18 cellular contexts compared by ENCODE assay signal in the genomic region with DNA sequence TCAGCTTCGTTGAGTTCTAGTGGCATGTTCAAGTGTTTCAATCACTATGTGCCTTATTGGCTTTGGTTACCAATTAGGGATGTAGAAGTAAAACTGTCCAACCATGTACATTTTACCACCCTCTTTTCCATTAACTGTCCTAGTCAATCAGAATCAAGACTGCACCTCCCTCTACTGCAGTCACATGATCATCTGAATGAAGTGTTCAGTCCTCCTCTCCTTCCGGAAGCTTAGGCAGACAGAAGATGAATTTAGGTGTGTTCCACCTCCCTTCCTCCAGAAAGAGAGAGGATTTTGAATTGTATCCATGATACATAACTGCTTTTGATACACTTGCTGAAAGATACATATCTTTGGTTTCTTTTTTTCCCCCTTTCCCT.
DNase-seq lines count a peak whose midpoint lies in the region; ATAC-seq, FAIRE-seq and TF ChIP-seq lines count a peak whose summit lies in the region.
"Had no signal": no experiment of that assay in that cellular context is flagged by ENCODE, and none has a peak within 500 bp of the region (broad histone marks: within the 10 kb centered on the region; RNA-seq: fewer than 3 reads in every experiment).

No MANE protein-coding gene starts in this region.

- peaks cover 50% of the 10 kb centered on the region for H3K4me1 Mint-ChIP-seq in activated naive CD4-positive, alpha-beta T cell treated with anti-CD3 and anti-CD28 coated beads, Interleukin-2, amount 10 ng/mL, durations not matched to agents 7 days and 5 days
- peaks cover 40% of the 10 kb centered on the region for H3K4me1 Mint-ChIP-seq in activated naive CD8-positive, alpha-beta T cell treated with anti-CD3 and anti-CD28 coated beads, Interleukin-2, amount 10 ng/mL, durations not matched to agents 7 days and 5 days
- H3K4me1 Mint-ChIP-seq: H9, IgD-negative memory B cell, WTC11 had no signal

- FAIRE-seq in small intestine (lab: Jason Lieb, UNC) = no peak
- FAIRE-seq: D721Med had no signal

- H3K27me3 ChIP-seq in HL-60 (ENCODE audit: insufficient read depth, poor library complexity, severe bottlenecking) (no peaks in the 10 kb centered on the region), small intestine (ENCODE audit: control insufficient read depth in 2 of 2, insufficient read depth in 2 of 2, low read length in 2 of 2) (no peaks in the 10 kb centered on the region), esophagus muscularis mucosa (no peaks in the 10 kb centered on the region)

- no peaks in the 10 kb centered on the region for H3K27me3 Mint-ChIP-seq in activated naive CD4-positive, alpha-beta T cell treated with anti-CD3 and anti-CD28 coated beads, Interleukin-2, amount 10 ng/mL, durations not matched to agents 7 days and 5 days
- H3K27me3 Mint-ChIP-seq in activated naive CD8-positive, alpha-beta T cell treated with anti-CD3 and anti-CD28 coated beads, Interleukin-2, amount 10 ng/mL, durations not matched to agents 7 days and 5 days = no peaks in the 10 kb centered on the region
- H3K27me3 Mint-ChIP-seq: IgD-negative memory B cell, T-cell had no signal

- H3K4me1 ChIP-seq in small intestine (ENCODE audit: control insufficient read depth in 2 of 2, insufficient read depth in 1 of 2, low read depth in 1 of 2, low read length in 1 of 2) (peaks cover 0 to 3% of the 10 kb centered on the region in 2 donors), esophagus muscularis mucosa (peaks cover 12 to 24% (median 22%) of the 10 kb centered on the region in 4 donors)

- TF ChIP-seq CTCF in HL-60 (IDR thresholded peaks at IDR 0.05; ENCODE audit: insufficient read depth, low read length) = no peak
- TF ChIP-seq CTCF in esophagus muscularis mucosa (IDR thresholded peaks at IDR 0.05) = no peak

- peaks cover 34% of the 10 kb centered on the region for H3K36me3 Mint-ChIP-seq in activated naive CD4-positive, alpha-beta T cell treated with anti-CD3 and anti-CD28 coated beads, Interleukin-2, amount 10 ng/mL, durations not matched to agents 7 days and 5 days
- H3K36me3 Mint-ChIP-seq in activated naive CD8-positive, alpha-beta T cell treated with anti-CD3 and anti-CD28 coated beads, Interleukin-2, amount 10 ng/mL, durations not matched to agents 7 days and 5 days = peaks cover 23% of the 10 kb centered on the region

- WGBS in small intestine, 3 donors = 78 to 94% (median 82%) methylated on average over 2 of the region's 2 CpGs
- WGBS in esophagus muscularis mucosa = 83% methylated on average over 2 of the region's 2 CpGs

- no peak for TF ChIP-seq POLR2A in esophagus muscularis mucosa (IDR thresholded peaks at IDR 0.05; ENCODE audit: low read depth)

- DNase-seq in activated naive CD4-positive, alpha-beta T cell treated with anti-CD3 and anti-CD28 coated beads, Interleukin-2, amount 10 ng/mL, durations not matched to agents 7 days and 5 days = no peak
- DNase-seq in activated naive CD4-positive, alpha-beta T cell treated with anti-CD3 and anti-CD28 coated beads, Interleukin-2, amount 50 U/mL, for 16 hours = no peak
- DNase-seq in HL-60 (ENCODE audit: low read depth in 1 of 2, low spot score in 1 of 2) (no peak), small intestine (no peak), SHP77 (lab: John Stamatoyannopoulos, UW) (no peak), esophagus muscularis mucosa (ENCODE audit: extremely low spot score) (no peak)
- DNase-seq in activated naive CD8-positive, alpha-beta T cell treated with anti-CD3 and anti-CD28 coated beads, Interleukin-2, amount 10 ng/mL, durations not matched to agents 7 days and 5 days = no peak
- DNase-seq: H9, left colon, midbrain, NCI-H2081 treated with DMSO at 0.1 percent for 48 hours, NCI-H524, nucleus accumbens had no signal

- H3K9me3 Mint-ChIP-seq in activated naive CD4-positive, alpha-beta T cell treated with anti-CD3 and anti-CD28 coated beads, Interleukin-2, amount 10 ng/mL, durations not matched to agents 7 days and 5 days = no peaks in the 10 kb centered on the region
- H3K9me3 Mint-ChIP-seq in activated naive CD8-positive, alpha-beta T cell treated with anti-CD3 and anti-CD28 coated beads, Interleukin-2, amount 10 ng/mL, durations not matched to agents 7 days and 5 days = no peaks in the 10 kb centered on the region
- H3K9me3 Mint-ChIP-seq: H9, T-cell, WTC11 had no signal

- H3K27ac ChIP-seq in HL-60 (replicated peaks) (peak overlapping the region; percentile 51), small intestine (ENCODE audit: low read depth in 1 of 2, low read length in 1 of 2) (peak overlapping the region; percentile 42 to 65), esophagus muscularis mucosa (replicated peaks in 1 of 4) (peak overlapping the region in 1 of 4 donors; percentile 53)

- POLR2A ChIA-PET in activated naive CD8-positive, alpha-beta T cell treated with anti-CD3 and anti-CD28 coated beads, Interleukin-2, amount 10 ng/mL, durations not matched to agents 7 days and 5 days (lab: Charles Lee) = interaction anchor here (0.8 to 4.4 kb wide), 7 partner anchors 11 to 499 kb away, joined by 3 to 35 read pairs (median 4); partner anchors contain the start of gene ERCC6L2

- CTCF ChIA-PET in activated naive CD4-positive, alpha-beta T cell treated with anti-CD3 and anti-CD28 coated beads, Interleukin-2, amount 10 ng/mL, durations not matched to agents 7 days and 5 days (lab: Charles Lee) = interaction anchor here (0.8 to 1.5 kb wide), 4 partner anchors 10 to 113 kb away, joined by 3 to 5 read pairs (median 4); no protein-coding TSS in a partner anchor

- intact Hi-C loops in esophagus muscularis mucosa (cut with DNase I) = no loop called here

- no peak for TF ChIP-seq EP300 in esophagus muscularis mucosa (IDR thresholded peaks at IDR 0.05)

- no peaks in the 10 kb centered on the region for H3K9me3 ChIP-seq in small intestine (ENCODE audit: control insufficient read depth, low read depth)
- no peaks in the 10 kb centered on the region for H3K9me3 ChIP-seq in esophagus muscularis mucosa

- H3K4me3 Mint-ChIP-seq in activated naive CD4-positive, alpha-beta T cell treated with anti-CD3 and anti-CD28 coated beads, Interleukin-2, amount 10 ng/mL, durations not matched to agents 7 days and 5 days = no peak overlapping the region
- peak overlapping the region; percentile 64 for H3K4me3 Mint-ChIP-seq in activated naive CD8-positive, alpha-beta T cell treated with anti-CD3 and anti-CD28 coated beads, Interleukin-2, amount 10 ng/mL, durations not matched to agents 7 days and 5 days
- H3K4me3 Mint-ChIP-seq: H9, WTC11 had no signal

- no peak for ATAC-seq in activated naive CD8-positive, alpha-beta T cell treated with anti-CD3 and anti-CD28 coated beads, Interleukin-2, amount 10 ng/mL, durations not matched to agents 7 days and 5 days (ENCODE audit: low read depth)
- no peak for ATAC-seq in GM21515 (IDR thresholded peaks at IDR 0.05; ENCODE audit: unreplicated experiment)
- ATAC-seq: WTC11 had no signal

- H3K27ac Mint-ChIP-seq in activated naive CD4-positive, alpha-beta T cell treated with anti-CD3 and anti-CD28 coated beads, Interleukin-2, amount 10 ng/mL, durations not matched to agents 7 days and 5 days = peak overlapping the region; percentile 96
- peak overlapping the region; percentile 92 for H3K27ac Mint-ChIP-seq in activated naive CD8-positive, alpha-beta T cell treated with anti-CD3 and anti-CD28 coated beads, Interleukin-2, amount 10 ng/mL, durations not matched to agents 7 days and 5 days
- H3K27ac Mint-ChIP-seq: H9, WTC11 had no signal

- peaks cover 2 to 12% of the 10 kb centered on the region in 2 donors for H3K36me3 ChIP-seq in small intestine (ENCODE audit: control insufficient read depth in 2 of 2, insufficient read depth in 2 of 2, low read length in 2 of 2)
- peaks cover 9 to 54% (median 38%) of the 10 kb centered on the region in 4 donors for H3K36me3 ChIP-seq in esophagus muscularis mucosa

- H3K4me3 ChIP-seq in HL-60 (replicated peaks; ENCODE audit: insufficient read depth, low read length) (no peak overlapping the region), small intestine (ENCODE audit: low read depth in 1 of 2, low read length in 2 of 2) (no peak overlapping the region), esophagus muscularis mucosa (no peak overlapping the region)
